Comparison of ENCODE assay signal across 28 cellular contexts in the genomic region with DNA sequence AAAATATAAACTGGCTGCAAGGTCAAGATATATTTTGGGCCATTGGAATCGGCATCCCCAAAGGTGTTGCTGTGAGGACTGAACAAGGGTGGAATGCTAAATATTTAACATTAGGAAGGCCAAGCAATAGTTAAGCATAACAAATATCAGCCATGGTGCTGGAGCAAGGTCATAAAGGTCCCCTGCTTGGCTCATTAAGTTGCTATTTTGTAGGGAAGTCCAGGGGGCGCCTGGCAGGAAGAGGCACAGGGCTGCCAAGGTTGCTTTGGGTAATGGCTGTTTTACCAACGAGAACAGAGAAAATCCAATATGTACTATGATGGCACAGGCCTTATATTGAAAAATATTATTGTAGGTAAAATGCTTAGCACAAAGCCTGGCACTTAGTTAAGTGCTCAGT.
"Had no signal": no experiment of that assay in that cellular context is flagged by ENCODE, and none has a peak within 500 bp of the region (broad histone marks: within the 10 kb centered on the region; RNA-seq: fewer than 3 reads in every experiment).

No MANE protein-coding gene starts in this region.

- H3K27ac ChIP-seq: adrenal gland, KMS-11, SJCRH30, VCaP had no signal

- H3K4me1 ChIP-seq: adrenal gland, SJCRH30 had no signal

- H3K27me3 ChIP-seq: adrenal gland, MG63, SJCRH30 had no signal

- H3K9ac ChIP-seq: KMS-11, SK-N-SH had no signal

- H3K36me3 ChIP-seq: adrenal gland, MG63, SJCRH30 had no signal

- DNase-seq: activated CD4-positive, alpha-beta T cell treated with anti-CD3 and anti-CD28 coated beads for 4 hours; activated CD8-positive, alpha-beta memory T cell treated with anti-CD3 and anti-CD28 coated beads, Interleukin-2, amount 50 U/mL, for 48 hours; activated CD8-positive, alpha-beta T cell treated with anti-CD3 and anti-CD28 coated beads, Interleukin-2, amount 10 ng/mL, durations not matched to agents 7 days and 5 days; activated naive CD4-positive, alpha-beta T cell treated with anti-CD3 and anti-CD28 coated beads, Interleukin-2, amount 50 U/mL, for 16 hours; activated naive CD8-positive, alpha-beta T cell treated with anti-CD3 and anti-CD28 coated beads, Interleukin-2, amount 10 ng/mL, durations not matched to agents 7 days and 5 days; activated T-cell treated with anti-CD3 and anti-CD28 coated beads, Interleukin-2, amount 50 U/mL, for 1 hour; adrenal gland; anterior cingulate cortex; MG63; NCI-H1092 treated with DMSO at 0.1 percent for 48 hours; NCI-H1417 treated with DMSO at 0.1 percent for 48 hours; NCI-H1694; NCI-H2029; NCI-H2107; NCI-H2171 treated with DMSO at 0.1 percent for 48 hours; NCI-H226; NCI-H510A; NCI-H526 treated with DMSO at 0.1 percent for 48 hours; NCI-H82; OCI-M1; Right ventricle myocardium superior; RPMI8226; SJCRH30; SK-N-SH; T-helper 1 cell had no signal

- H3K9me3 ChIP-seq: SJCRH30 had no signal

- H3K4me1 Mint-ChIP-seq: activated naive CD8-positive, alpha-beta T cell treated with anti-CD3 and anti-CD28 coated beads, Interleukin-2, amount 10 ng/mL, durations not matched to agents 7 days and 5 days had no signal

- H3K4me3 Mint-ChIP-seq: activated CD8-positive, alpha-beta T cell treated with anti-CD3 and anti-CD28 coated beads, Interleukin-2, amount 10 ng/mL, durations not matched to agents 7 days and 5 days; activated naive CD8-positive, alpha-beta T cell treated with anti-CD3 and anti-CD28 coated beads, Interleukin-2, amount 10 ng/mL, durations not matched to agents 7 days and 5 days had no signal

- H3K4me3 ChIP-seq: adrenal gland, MG63, SJCRH30 had no signal

- ATAC-seq: activated CD8-positive, alpha-beta T cell treated with anti-CD3 and anti-CD28 coated beads, Interleukin-2, amount 10 ng/mL, durations not matched to agents 7 days and 5 days; Panc1 had no signal

- H3K4me2 ChIP-seq: KMS-11, SK-N-SH had no signal

- H3K27ac Mint-ChIP-seq: activated CD8-positive, alpha-beta T cell treated with anti-CD3 and anti-CD28 coated beads, Interleukin-2, amount 10 ng/mL, durations not matched to agents 7 days and 5 days; activated naive CD8-positive, alpha-beta T cell treated with anti-CD3 and anti-CD28 coated beads, Interleukin-2, amount 10 ng/mL, durations not matched to agents 7 days and 5 days had no signal
